Comparison of ENCODE assay signal across 1 cellular context in genomic region chr9:72362680-72363139, GRCh38.
TF ChIP-seq lines count a peak whose summit lies in the region.

No MANE protein-coding gene starts in this region.

TF ChIP-seq in GM23338, 12 proteins besides CTCF, POLR2A, EP300 and RAD21:
- TF ChIP-seq ZNF462 (CRISPR knock-in tag; IDR thresholded peaks at IDR 0.05) (no peak), NANOG (IDR thresholded peaks at IDR 0.05; ENCODE audit: borderline replicate concordance) (no peak), ETS1 (IDR thresholded peaks at IDR 0.05) (no peak), JUNB (IDR thresholded peaks at IDR 0.05; ENCODE audit: unreplicated experiment) (no peak), ZNF331 (CRISPR knock-in tag; IDR thresholded peaks at IDR 0.05; ENCODE audit: low read depth) (no peak), POLR2AphosphoS5 (IDR thresholded peaks at IDR 0.05; ENCODE audit: low read depth) (no peak), EZH2phosphoT487 (IDR thresholded peaks at IDR 0.05; ENCODE audit: unreplicated experiment) (no peak), ZNF114 (CRISPR knock-in tag; IDR thresholded peaks at IDR 0.05) (no peak), CREB1 (CRISPR knock-in tag; IDR thresholded peaks at IDR 0.05; ENCODE audit: low read depth) (no peak)
- TF ChIP-seq, protein P1, sequence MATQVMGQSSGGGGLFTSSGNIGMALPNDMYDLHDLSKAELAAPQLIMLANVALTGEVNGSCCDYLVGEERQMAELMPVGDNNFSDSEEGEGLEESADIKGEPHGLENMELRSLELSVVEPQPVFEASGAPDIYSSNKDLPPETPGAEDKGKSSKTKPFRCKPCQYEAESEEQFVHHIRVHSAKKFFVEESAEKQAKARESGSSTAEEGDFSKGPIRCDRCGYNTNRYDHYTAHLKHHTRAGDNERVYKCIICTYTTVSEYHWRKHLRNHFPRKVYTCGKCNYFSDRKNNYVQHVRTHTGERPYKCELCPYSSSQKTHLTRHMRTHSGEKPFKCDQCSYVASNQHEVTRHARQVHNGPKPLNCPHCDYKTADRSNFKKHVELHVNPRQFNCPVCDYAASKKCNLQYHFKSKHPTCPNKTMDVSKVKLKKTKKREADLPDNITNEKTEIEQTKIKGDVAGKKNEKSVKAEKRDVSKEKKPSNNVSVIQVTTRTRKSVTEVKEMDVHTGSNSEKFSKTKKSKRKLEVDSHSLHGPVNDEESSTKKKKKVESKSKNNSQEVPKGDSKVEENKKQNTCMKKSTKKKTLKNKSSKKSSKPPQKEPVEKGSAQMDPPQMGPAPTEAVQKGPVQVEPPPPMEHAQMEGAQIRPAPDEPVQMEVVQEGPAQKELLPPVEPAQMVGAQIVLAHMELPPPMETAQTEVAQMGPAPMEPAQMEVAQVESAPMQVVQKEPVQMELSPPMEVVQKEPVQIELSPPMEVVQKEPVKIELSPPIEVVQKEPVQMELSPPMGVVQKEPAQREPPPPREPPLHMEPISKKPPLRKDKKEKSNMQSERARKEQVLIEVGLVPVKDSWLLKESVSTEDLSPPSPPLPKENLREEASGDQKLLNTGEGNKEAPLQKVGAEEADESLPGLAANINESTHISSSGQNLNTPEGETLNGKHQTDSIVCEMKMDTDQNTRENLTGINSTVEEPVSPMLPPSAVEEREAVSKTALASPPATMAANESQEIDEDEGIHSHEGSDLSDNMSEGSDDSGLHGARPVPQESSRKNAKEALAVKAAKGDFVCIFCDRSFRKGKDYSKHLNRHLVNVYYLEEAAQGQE (IDR thresholded peaks at IDR 0.05; ENCODE audit: unreplicated experiment): no peak
